In the genomic region with DNA sequence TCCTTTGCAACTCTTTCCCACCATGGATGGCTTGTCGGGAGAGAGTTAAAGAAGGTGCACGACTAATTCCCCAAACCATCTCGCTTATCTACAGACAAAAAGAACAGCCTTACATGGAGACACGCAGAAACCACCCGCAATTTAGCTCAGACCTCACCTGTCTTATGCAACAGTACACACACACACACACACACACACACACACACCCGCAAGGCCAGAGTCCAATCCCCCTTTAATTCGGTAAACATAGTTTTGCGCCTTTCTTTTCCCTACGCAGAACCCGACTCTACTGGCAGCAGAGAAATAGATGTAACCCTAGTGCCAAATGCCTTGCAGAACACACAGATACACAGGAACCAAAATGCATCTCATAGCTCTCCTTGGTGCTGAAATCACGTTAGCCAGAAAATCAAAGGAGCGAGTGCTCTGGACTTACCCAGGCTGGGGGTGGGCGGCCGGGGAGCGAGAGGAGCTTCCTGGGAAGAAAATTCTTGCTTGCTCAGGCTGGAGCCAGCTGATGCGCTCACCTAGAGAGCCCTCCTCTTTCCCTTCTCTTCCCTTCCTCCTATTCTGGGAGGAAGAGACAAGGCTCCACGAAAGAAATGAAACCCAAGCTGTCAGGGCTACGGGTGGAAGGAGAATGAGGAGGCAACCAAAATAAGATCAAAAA, we compare ENCODE assay signal across 9 cellular contexts. TPM values are rescaled to one million over a fixed set of nuclear protein-coding genes. Genes with fewer than 3 reads are reported as not detected.
DNase-seq lines count a peak whose midpoint lies in the region; ATAC-seq and TF ChIP-seq lines count a peak whose summit lies in the region.
"Had no signal": no experiment of that assay in that cellular context is flagged by ENCODE, and none has a peak within 500 bp of the region (broad histone marks: within the 10 kb centered on the region; RNA-seq: fewer than 3 reads in every experiment).

No MANE protein-coding gene starts in this region.

- H3K27me3 ChIP-seq in HCT116 (ENCODE audit: insufficient read depth, low read length) (peaks cover 27% of the 10 kb centered on the region; the same call in 1 of the 2 replicates), parathyroid adenoma (ENCODE audit: control insufficient read depth, insufficient read depth, low read length) (no peaks in the 10 kb centered on the region)

- H3K79me2 ChIP-seq in HCT116 (ENCODE audit: insufficient read depth, low read length) (no peaks in the 10 kb centered on the region), parathyroid adenoma (no peaks in the 10 kb centered on the region)

- no peak overlapping the region for H2AFZ ChIP-seq in HCT116 (ENCODE audit: low read depth, low read length, poor library complexity, severe bottlenecking)
- H2AFZ ChIP-seq in parathyroid adenoma, result peak overlapping the region; percentile 48

- intact Hi-C loops in HCT116 (cut with micrococcal nuclease), result loop anchor here (2.0 to 5.0 kb wide), 3 partner anchors 262 to 591 kb away; no protein-coding TSS in a partner anchor

- no peaks in the 10 kb centered on the region for H3K4me1 ChIP-seq in HCT116 (ENCODE audit: control insufficient read depth in 1 of 2, insufficient read depth in 2 of 2, low read length in 2 of 2)
- H3K4me1 ChIP-seq in parathyroid adenoma, result no peaks in the 10 kb centered on the region

- no peaks in the 10 kb centered on the region for H4K20me1 ChIP-seq in HCT116 (ENCODE audit: insufficient read depth)

- H3K27ac ChIP-seq in HCT116 (ENCODE audit: low read depth, low read length) (no peak overlapping the region), parathyroid adenoma (no peak overlapping the region)

- no peak for TF ChIP-seq RAD21 in HCT116 (IDR thresholded peaks at IDR 0.05; ENCODE audit: low read depth)

- H3K9ac ChIP-seq in HCT116 (ENCODE audit: low read length) (no peak overlapping the region), parathyroid adenoma (no peak overlapping the region)

- no peaks in the 10 kb centered on the region for H3K9me3 ChIP-seq in HCT116 (ENCODE audit: control insufficient read depth in 1 of 2, insufficient read depth in 1 of 2, low read depth in 1 of 2, low read length in 2 of 2)
- H3K9me3 ChIP-seq in parathyroid adenoma (ENCODE audit: control insufficient read depth, low read length), result no peaks in the 10 kb centered on the region

- RAD21 ChIA-PET in HCT116 (lab: Charles Lee; ENCODE audit: low non-redundant PET in 1 of 2, low total read pairs in 2 of 2, uncharacterized antibody in 2 of 2, unreplicated experiment in 2 of 2), result no interaction called here

- POLR2A ChIA-PET in HCT116 (lab: Charles Lee), result no interaction called here

- no peak for TF ChIP-seq POLR2A in HCT116 (IDR thresholded peaks at IDR 0.05; ENCODE audit: borderline replicate concordance, extremely low read depth, insufficient read depth, insufficient read length)
- TF ChIP-seq POLR2A in erythroblast (IDR thresholded peaks at IDR 0.05; ENCODE audit: low read length), result no peak

- DNase-seq in HCT116 (ENCODE audit: low read depth, low spot score), result no peak
- DNase-seq in NCI-H748 (lab: John Stamatoyannopoulos, UW; ENCODE audit: unreplicated experiment), result peak; percentile 35
- peak; percentile 43 to 56 for DNase-seq in erythroblast (lab: John Stamatoyannopoulos, UW)
- no peak for DNase-seq in GOT3 (lab: John Stamatoyannopoulos, UW)
- DNase-seq: effector memory CD4-positive, alpha-beta T cell had no signal

- ATAC-seq in HCT116 (peak; percentile 38; the same call in 1 of the 2 replicates), HG03280 (IDR thresholded peaks at IDR 0.05; ENCODE audit: unreplicated experiment) (no peak), GM21447 (IDR thresholded peaks at IDR 0.05; ENCODE audit: unreplicated experiment) (no peak), GM19328 (IDR thresholded peaks at IDR 0.05; ENCODE audit: unreplicated experiment) (no peak)

- no peak overlapping the region for H3K4me3 ChIP-seq in HCT116 (replicated peaks in 1 of 2; ENCODE audit: low read depth in 1 of 2, low read length in 2 of 2)
- no peak overlapping the region for H3K4me3 ChIP-seq in parathyroid adenoma (ENCODE audit: low read depth, low read length)

- no peaks in the 10 kb centered on the region for H3K9me2 ChIP-seq in HCT116 (ENCODE audit: insufficient read depth)

- H3K4me2 ChIP-seq in HCT116 (ENCODE audit: low read length), result no peak overlapping the region
- no peak overlapping the region for H3K4me2 ChIP-seq in parathyroid adenoma (ENCODE audit: low read length)

- CTCF ChIA-PET in HCT116 (lab: Charles Lee), result interaction anchor here (1.3 to 2.0 kb wide), 3 partner anchors 367 to 591 kb away, joined by 5 to 7 read pairs (median 5); no protein-coding TSS in a partner anchor

- H3K36me3 ChIP-seq in HCT116 (ENCODE audit: control insufficient read depth in 1 of 2, insufficient read depth in 2 of 2, low read length in 2 of 2) (no peaks in the 10 kb centered on the region), parathyroid adenoma (ENCODE audit: control insufficient read depth, insufficient read depth, low read length) (no peaks in the 10 kb centered on the region)

- no TSS peak for BruUV-seq in HCT116 (replicated peaks; lab: Mats Ljungman, UMichigan)

- TF ChIP-seq CTCF in HCT116 (IDR thresholded peaks at IDR 0.05 in 2 of 3, conservative IDR thresholded peaks at IDR 0.05 in 1 of 3; ENCODE audit: borderline replicate concordance in 1 of 3, insufficient read depth in 1 of 3, low read depth in 2 of 3, low read length in 2 of 3) (no peak), parathyroid adenoma (IDR thresholded peaks at IDR 0.05) (no peak)

TF ChIP-seq in HCT116, 20 proteins besides CTCF, POLR2A, EP300 and RAD21:
- TF ChIP-seq, protein P1, sequence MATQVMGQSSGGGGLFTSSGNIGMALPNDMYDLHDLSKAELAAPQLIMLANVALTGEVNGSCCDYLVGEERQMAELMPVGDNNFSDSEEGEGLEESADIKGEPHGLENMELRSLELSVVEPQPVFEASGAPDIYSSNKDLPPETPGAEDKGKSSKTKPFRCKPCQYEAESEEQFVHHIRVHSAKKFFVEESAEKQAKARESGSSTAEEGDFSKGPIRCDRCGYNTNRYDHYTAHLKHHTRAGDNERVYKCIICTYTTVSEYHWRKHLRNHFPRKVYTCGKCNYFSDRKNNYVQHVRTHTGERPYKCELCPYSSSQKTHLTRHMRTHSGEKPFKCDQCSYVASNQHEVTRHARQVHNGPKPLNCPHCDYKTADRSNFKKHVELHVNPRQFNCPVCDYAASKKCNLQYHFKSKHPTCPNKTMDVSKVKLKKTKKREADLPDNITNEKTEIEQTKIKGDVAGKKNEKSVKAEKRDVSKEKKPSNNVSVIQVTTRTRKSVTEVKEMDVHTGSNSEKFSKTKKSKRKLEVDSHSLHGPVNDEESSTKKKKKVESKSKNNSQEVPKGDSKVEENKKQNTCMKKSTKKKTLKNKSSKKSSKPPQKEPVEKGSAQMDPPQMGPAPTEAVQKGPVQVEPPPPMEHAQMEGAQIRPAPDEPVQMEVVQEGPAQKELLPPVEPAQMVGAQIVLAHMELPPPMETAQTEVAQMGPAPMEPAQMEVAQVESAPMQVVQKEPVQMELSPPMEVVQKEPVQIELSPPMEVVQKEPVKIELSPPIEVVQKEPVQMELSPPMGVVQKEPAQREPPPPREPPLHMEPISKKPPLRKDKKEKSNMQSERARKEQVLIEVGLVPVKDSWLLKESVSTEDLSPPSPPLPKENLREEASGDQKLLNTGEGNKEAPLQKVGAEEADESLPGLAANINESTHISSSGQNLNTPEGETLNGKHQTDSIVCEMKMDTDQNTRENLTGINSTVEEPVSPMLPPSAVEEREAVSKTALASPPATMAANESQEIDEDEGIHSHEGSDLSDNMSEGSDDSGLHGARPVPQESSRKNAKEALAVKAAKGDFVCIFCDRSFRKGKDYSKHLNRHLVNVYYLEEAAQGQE (IDR thresholded peaks at IDR 0.05; ENCODE audit: low read depth), result peak; percentile 50
- TF ChIP-seq, protein P2, sequence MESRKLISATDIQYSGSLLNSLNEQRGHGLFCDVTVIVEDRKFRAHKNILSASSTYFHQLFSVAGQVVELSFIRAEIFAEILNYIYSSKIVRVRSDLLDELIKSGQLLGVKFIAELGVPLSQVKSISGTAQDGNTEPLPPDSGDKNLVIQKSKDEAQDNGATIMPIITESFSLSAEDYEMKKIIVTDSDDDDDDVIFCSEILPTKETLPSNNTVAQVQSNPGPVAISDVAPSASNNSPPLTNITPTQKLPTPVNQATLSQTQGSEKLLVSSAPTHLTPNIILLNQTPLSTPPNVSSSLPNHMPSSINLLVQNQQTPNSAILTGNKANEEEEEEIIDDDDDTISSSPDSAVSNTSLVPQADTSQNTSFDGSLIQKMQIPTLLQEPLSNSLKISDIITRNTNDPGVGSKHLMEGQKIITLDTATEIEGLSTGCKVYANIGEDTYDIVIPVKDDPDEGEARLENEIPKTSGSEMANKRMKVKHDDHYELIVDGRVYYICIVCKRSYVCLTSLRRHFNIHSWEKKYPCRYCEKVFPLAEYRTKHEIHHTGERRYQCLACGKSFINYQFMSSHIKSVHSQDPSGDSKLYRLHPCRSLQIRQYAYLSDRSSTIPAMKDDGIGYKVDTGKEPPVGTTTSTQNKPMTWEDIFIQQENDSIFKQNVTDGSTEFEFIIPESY (IDR thresholded peaks at IDR 0.05; ENCODE audit: extremely low read depth, insufficient replicate concordance, low read length), result no peak
TF ChIP-seq in HCT116: peak in this region for 1.

RNA-seq across cellular contexts. Expression of a gene that starts 0.5 kb away (rescaled TPM):
- total RNA-seq in HCT116 (2021; ENCODE audit: unreplicated experiment), result not detected
- polyA plus RNA-seq in HCT116 (2012), result not detected in 2 replicates

Comparison
In these comparisons a context has a peak if more than half of its experiments do, and no peak if none do; other contexts are left out.
1. DNase-seq: peak in NCI-H748 (single experiment) and erythroblast (2 of 2); none in HCT116 (single experiment) and GOT3 (single experiment).